Comparison of ENCODE assay signal across 1 cellular context in the genomic region with DNA sequence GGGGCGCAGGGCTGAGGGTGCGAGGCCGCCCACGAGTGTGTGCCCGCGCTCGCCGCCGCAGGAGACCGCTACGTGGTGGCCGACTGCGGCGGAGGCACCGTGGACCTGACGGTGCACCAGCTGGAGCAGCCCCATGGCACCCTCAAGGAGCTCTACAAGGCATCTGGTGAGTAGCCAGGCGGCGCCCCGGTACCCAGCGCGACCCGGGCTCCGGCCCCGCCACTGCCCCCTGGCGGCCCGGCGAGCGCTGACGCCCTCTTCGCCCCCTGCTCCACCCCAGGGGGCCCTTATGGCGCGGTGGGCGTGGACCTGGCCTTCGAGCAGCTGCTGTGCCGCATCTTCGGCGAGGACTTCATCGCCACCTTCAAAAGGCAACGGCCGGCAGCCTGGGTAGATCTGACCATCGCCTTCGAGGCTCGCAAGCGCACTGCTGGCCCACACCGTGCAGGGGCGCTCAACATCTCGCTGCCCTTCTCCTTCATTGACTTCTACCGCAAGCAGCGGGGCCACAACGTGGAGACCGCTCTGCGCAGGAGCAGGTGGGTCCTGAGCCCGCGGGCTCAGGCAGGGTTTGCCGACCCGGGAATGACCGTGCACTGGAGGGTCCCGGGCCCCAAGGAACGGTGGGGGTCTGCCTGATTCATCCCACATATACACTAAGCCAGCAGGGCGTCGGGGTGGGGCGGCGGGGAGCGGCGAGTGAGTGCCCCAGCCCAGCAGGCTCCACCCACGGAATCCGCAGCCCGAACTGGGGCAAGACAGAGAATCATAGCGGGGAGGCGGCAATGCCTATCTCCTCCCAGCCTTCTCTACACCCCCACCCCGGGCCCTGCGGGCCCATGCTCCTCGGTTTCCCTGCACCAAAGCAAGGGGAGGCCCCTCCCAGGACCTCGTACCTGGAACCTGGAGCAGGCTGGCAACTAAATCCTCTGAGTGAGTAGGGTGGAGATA.
A peak's percentile ranks its signal among the peaks of the same experiment; 100 is the strongest.
TF ChIP-seq lines count a peak whose summit lies in the region.

No MANE protein-coding gene starts in this region.

TF ChIP-seq in HepG2, 621 proteins besides CTCF, POLR2A, EP300 and RAD21 (continued from another document and continues in another):
- TF ChIP-seq ZBTB14 (CRISPR knock-in tag; IDR thresholded peaks at IDR 0.05) (peak; percentile 59), DNMT1 (CRISPR knock-in tag; IDR thresholded peaks at IDR 0.05) (peak; percentile 66; the same call in 1 of the 2 replicates), ZNF563 (CRISPR knock-in tag; IDR thresholded peaks at IDR 0.05) (peak; percentile 82; the same call in 1 of the 2 replicates), WIZ (CRISPR knock-in tag; IDR thresholded peaks at IDR 0.05) (peak; percentile 72; the same call in 1 of the 2 replicates), ETV6 (CRISPR knock-in tag; conservative IDR thresholded peaks at IDR 0.05) (0 out of 2 replicates have a peak, but pooled peaks have one; percentile 1), ZNF646 (CRISPR knock-in tag; IDR thresholded peaks at IDR 0.05) (no peak), ZBTB7A (CRISPR knock-in tag; IDR thresholded peaks at IDR 0.05) (peak; percentile 82; the same call in 1 of the 2 replicates), ARNT (IDR thresholded peaks at IDR 0.05) (no peak), ZNF574 (CRISPR knock-in tag; IDR thresholded peaks at IDR 0.05) (peak; percentile 95), ATF7 (IDR thresholded peaks at IDR 0.05) (no peak), ATF7 (CRISPR knock-in tag; IDR thresholded peaks at IDR 0.05) (no peak), GZF1 (CRISPR knock-in tag; IDR thresholded peaks at IDR 0.05) (peak; percentile 88; the same call in 1 of the 2 replicates), U2AF2 (IDR thresholded peaks at IDR 0.05; ENCODE audit: low read depth, low read length) (no peak), CBX1 (IDR thresholded peaks at IDR 0.05; ENCODE audit: low read depth) (peak; percentile 35), HOXA5 (CRISPR knock-in tag; IDR thresholded peaks at IDR 0.05) (peak; percentile 69; the same call in 1 of the 2 replicates), ZNF382 (CRISPR knock-in tag; IDR thresholded peaks at IDR 0.05; ENCODE audit: borderline replicate concordance) (no peak), ZNF232 (CRISPR knock-in tag; IDR thresholded peaks at IDR 0.05; ENCODE audit: borderline replicate concordance) (peak; percentile 79; the same call in 1 of the 2 replicates), HNF1B (CRISPR knock-in tag; IDR thresholded peaks at IDR 0.05) (peak; percentile 32; the same call in 1 of the 2 replicates), ZC3H13 (CRISPR knock-in tag; IDR thresholded peaks at IDR 0.05) (peak; percentile 94), SAFB2 (CRISPR knock-in tag; IDR thresholded peaks at IDR 0.05; ENCODE audit: borderline replicate concordance, low read depth) (peak; percentile 92), SP140L (CRISPR knock-in tag; IDR thresholded peaks at IDR 0.05; ENCODE audit: borderline replicate concordance) (no peak), ZNF670 (CRISPR knock-in tag; IDR thresholded peaks at IDR 0.05; ENCODE audit: borderline replicate concordance) (peak; percentile 37; the same call in 1 of the 2 replicates), ZNF788 (CRISPR knock-in tag; IDR thresholded peaks at IDR 0.05; ENCODE audit: borderline replicate concordance) (peak; percentile 71; the same call in 1 of the 2 replicates), ZNF773 (CRISPR knock-in tag; IDR thresholded peaks at IDR 0.05; ENCODE audit: borderline replicate concordance) (0 out of 2 replicates have a peak, but pooled peaks have one; percentile 37), ETV5 (CRISPR knock-in tag; IDR thresholded peaks at IDR 0.05; ENCODE audit: borderline replicate concordance) (peak; percentile 48; the same call in 1 of the 2 replicates), ZNF775 (CRISPR knock-in tag; IDR thresholded peaks at IDR 0.05; ENCODE audit: borderline replicate concordance) (no peak), NCOA1 (CRISPR knock-in tag; IDR thresholded peaks at IDR 0.05) (peak; percentile 75; the same call in 1 of the 2 replicates), FOXK1 (CRISPR knock-in tag; IDR thresholded peaks at IDR 0.05; ENCODE audit: borderline replicate concordance, low read depth) (peak; percentile 14; the same call in 1 of the 2 replicates), POLR2G (IDR thresholded peaks at IDR 0.05; ENCODE audit: low read depth, low read length) (peak; percentile 63), RFXAP (CRISPR knock-in tag; IDR thresholded peaks at IDR 0.05; ENCODE audit: borderline replicate concordance) (peak; percentile 85; the same call in 1 of the 2 replicates), THAP9 (CRISPR knock-in tag; IDR thresholded peaks at IDR 0.05; ENCODE audit: borderline replicate concordance) (peak; percentile 69), AGO2 (optimal IDR thresholded peaks at IDR 0.05; ENCODE audit: low read depth, low read length) (peak; percentile 98), GABPA (IDR thresholded peaks at IDR 0.05; ENCODE audit: low read depth, low read length) (no peak), GABPA (CRISPR knock-in tag; IDR thresholded peaks at IDR 0.05; ENCODE audit: low read depth) (no peak), ZNF180 (CRISPR knock-in tag; IDR thresholded peaks at IDR 0.05; ENCODE audit: borderline replicate concordance, low read depth) (0 out of 2 replicates have a peak, but pooled peaks have one; percentile 13), SOX6 (IDR thresholded peaks at IDR 0.05) (no peak), SOX6 (CRISPR knock-in tag; IDR thresholded peaks at IDR 0.05) (peak; percentile 39; the same call in 1 of the 2 replicates), KLF13 (CRISPR knock-in tag; IDR thresholded peaks at IDR 0.05) (peak; percentile 30; the same call in 1 of the 2 replicates), KDM6A (CRISPR knock-in tag; IDR thresholded peaks at IDR 0.05; ENCODE audit: low read depth) (no peak), HNRNPLL (IDR thresholded peaks at IDR 0.05; ENCODE audit: low read depth, low read length, poor library complexity, severe bottlenecking) (peak; percentile 65)
